Comparison of ENCODE assay signal across 8 cellular contexts in the genomic region with DNA sequence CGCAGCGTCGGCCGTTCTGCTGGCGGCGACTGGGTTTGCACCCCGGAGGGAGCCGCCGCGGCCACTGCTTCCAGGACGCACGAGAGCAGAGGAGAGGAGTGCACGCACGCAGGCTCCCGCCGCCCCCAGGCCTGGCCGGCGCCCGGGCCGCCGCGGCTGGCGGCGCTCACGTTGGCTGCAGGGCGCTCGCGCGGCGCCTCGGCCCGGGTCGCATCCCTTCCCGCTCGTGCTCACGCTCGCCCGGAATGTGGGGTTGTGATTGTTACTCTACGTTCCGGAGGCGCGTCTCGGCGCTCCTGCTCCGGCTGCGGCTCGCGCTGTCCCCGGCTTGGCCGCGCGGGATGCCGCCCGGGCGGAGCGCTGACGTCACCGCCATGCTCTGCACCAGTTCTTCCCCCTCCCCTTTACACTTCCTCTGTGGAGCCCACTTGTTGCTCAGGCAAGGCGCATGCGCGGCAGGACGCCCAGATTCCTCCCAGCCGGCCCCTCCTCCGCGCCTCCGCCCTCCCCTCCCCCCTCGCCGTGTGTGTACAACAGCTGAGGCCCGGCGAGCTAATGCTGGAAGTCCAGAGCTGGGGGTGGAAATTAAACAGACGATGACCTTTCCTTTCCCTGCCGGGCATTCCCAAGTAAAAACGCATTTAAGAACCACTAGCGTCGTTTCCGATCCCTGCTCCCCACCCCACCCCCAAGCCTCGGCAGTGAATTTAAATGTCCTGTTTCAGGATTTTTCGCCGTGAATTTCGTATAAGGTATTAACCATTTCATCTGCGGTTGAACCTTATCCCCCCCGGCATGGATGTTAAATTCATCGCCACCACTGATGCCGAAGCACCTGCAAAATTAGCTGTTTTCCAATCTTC. TPM values are rescaled to one million over a fixed set of nuclear protein-coding genes. Genes with fewer than 3 reads are reported as not detected.
A peak's percentile ranks its signal among the peaks of the same experiment; 100 is the strongest.
DNase-seq lines count a peak whose midpoint lies in the region; ATAC-seq and TF ChIP-seq lines count a peak whose summit lies in the region.

A gene (minus strand): TSS at position 325 of the 863 bp plus-strand sequence. CDS start 916 bp downstream, outside the sequence.

- DNase-seq in DMS153 (lab: John Stamatoyannopoulos, UW) (peak; percentile 98), OCI-M1 (lab: John Stamatoyannopoulos, UW) (peak; percentile 96), activated T-cell treated with anti-CD3 and anti-CD28 coated beads for 1 hour (ENCODE audit: low read depth) (peak; percentile 96), endothelial cell (ENCODE audit: low spot score) (peak; percentile 98), middle frontal gyrus (ENCODE audit: extremely low spot score, low spot score) (peak; percentile 93)
- DNase-seq in stimulated activated CD8-positive, alpha-beta memory T cell treated with anti-CD3 and anti-CD28 coated beads, Interleukin-2, amount 100 ng/mL, for 48 hours (ENCODE audit: low read depth in 2 of 2), result peak; percentile 90 to 91

- ATAC-seq in GM21576 (IDR thresholded peaks at IDR 0.05; ENCODE audit: unreplicated experiment), result peak; percentile 64

- H3K4me1 Mint-ChIP-seq in IgD-negative memory B cell (peaks cover 23 to 31% (median 29%) of the 10 kb centered on the region in 3 donors), endothelial cell (ENCODE audit: unreplicated experiment) (peaks cover 37% of the 10 kb centered on the region)

- H3K27me3 Mint-ChIP-seq in IgD-negative memory B cell, result no peaks in the 10 kb centered on the region
- peaks cover 12% of the 10 kb centered on the region for H3K27me3 Mint-ChIP-seq in endothelial cell (ENCODE audit: unreplicated experiment)

- H3K36me3 Mint-ChIP-seq in IgD-negative memory B cell (peaks cover 4% of the 10 kb centered on the region), endothelial cell (ENCODE audit: low read depth, unreplicated experiment) (no peaks in the 10 kb centered on the region)

- H3K4me3 Mint-ChIP-seq in IgD-negative memory B cell (peak within 1 kb of the TSS; percentile 88 to 99 (median 96)), endothelial cell (ENCODE audit: unreplicated experiment) (peak within 1 kb of the TSS; percentile 91)

- H3K9me3 Mint-ChIP-seq in IgD-negative memory B cell, result no peaks in the 10 kb centered on the region
- no peaks in the 10 kb centered on the region for H3K9me3 Mint-ChIP-seq in endothelial cell (ENCODE audit: unreplicated experiment)

- TF ChIP-seq CTCF in endothelial cell (IDR thresholded peaks at IDR 0.05; ENCODE audit: unreplicated experiment), result no peak

- peak within 1 kb of the TSS; percentile 98 to 99 (median 98) for H3K27ac Mint-ChIP-seq in IgD-negative memory B cell
- peak within 1 kb of the TSS; percentile 95 for H3K27ac Mint-ChIP-seq in endothelial cell (ENCODE audit: unreplicated experiment)

RNA-seq across cellular contexts. Expression of the gene that starts here (rescaled TPM):
- polyA plus RNA-seq in IgD-negative memory B cell, result 2.6 TPM
- total RNA-seq in endothelial cell (ENCODE audit: unreplicated experiment), result 8.6 TPM

Comparison
In these comparisons a context has a peak if more than half of its experiments do, and no peak if none do; other contexts are left out.
1. Peak in every context shown above with its lines: DNase-seq and ATAC-seq.